In the genomic region with DNA sequence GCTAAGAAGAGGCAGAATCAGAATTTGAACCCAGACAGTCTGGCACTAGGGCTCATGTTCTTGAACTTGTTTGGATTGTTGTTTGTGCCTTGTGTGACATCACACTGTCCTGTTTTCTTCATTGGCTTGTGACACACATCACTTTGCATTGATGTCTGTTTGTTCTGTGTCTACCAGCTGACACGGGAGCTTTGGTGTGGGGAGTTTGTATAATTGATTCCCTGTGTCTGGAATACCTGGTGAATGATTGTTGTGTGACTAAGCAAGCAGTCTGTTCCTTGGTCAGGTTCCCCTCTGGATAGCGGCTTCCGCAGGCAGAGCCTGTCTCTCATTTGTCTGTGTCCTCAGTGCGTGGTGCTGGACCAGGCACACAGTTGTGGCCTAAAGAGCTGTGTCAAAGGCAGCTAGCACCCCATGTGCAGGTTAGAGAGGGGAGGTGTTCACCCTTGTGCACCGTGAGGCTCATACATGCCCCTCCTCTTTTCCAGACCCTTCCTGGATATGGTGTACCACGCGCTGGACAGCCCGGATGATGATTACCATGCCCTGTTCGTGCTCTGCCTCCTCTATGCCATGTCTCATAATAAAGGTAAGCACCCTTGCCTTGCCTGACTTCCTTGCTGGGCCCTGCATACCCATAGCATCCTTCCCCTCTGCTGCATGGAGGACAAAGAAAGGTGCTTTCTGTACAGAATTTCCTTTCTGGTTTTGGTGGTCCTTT, we compare ENCODE assay signal across 13 cellular contexts.
DNase-seq lines count a peak whose midpoint lies in the region; ATAC-seq and TF ChIP-seq lines count a peak whose summit lies in the region.
"Had no signal": no experiment of that assay in that cellular context is flagged by ENCODE, and none has a peak within 500 bp of the region (broad histone marks: within the 10 kb centered on the region; RNA-seq: fewer than 3 reads in every experiment).

No MANE protein-coding gene starts in this region.

- H3K27ac ChIP-seq in ascending aorta: no peak overlapping the region

- peak; percentile 32 to 40 for ATAC-seq in activated T-cell treated with anti-CD3 and anti-CD28 coated beads, Interleukin-2, amount 50 U/mL, for 4 hours
- peak; percentile 20 for ATAC-seq in HG02973 (IDR thresholded peaks at IDR 0.05; ENCODE audit: unreplicated experiment)
- ATAC-seq in stimulated activated memory B cell treated with anti-CD40 and anti-IgM and Interleukin-4, amounts not matched to agents 10 μg/mL and 1 μg/mL and 100 μg/mL, for 72 hours: no peak
- no peak for ATAC-seq in HG03520 (IDR thresholded peaks at IDR 0.05; ENCODE audit: unreplicated experiment)

- H3K4me3 Mint-ChIP-seq in activated T-cell treated with anti-CD3 and anti-CD28 coated beads, Interleukin-2, amount 50 U/mL, for 4 hours: no peak overlapping the region
- no peak overlapping the region for H3K4me3 Mint-ChIP-seq in activated T-helper 2 cell treated with anti-CD3 and anti-CD28 coated beads, Interferon-gamma antibody, Interleukin-2, Interleukin-4, amounts not matched to agents 10 μg/mL and 5 μg/mL and 100 μg/mL, durations not matched to agents 14 hours and 24 hours and 36 hours (ENCODE audit: low read depth)
- no peak overlapping the region for H3K4me3 Mint-ChIP-seq in stimulated activated memory B cell treated with anti-CD40 and anti-IgM and Interleukin-4, amounts not matched to agents 10 μg/mL and 1 μg/mL and 100 μg/mL, for 72 hours

- no peaks in the 10 kb centered on the region for H3K27me3 Mint-ChIP-seq in activated T-cell treated with anti-CD3 and anti-CD28 coated beads, Interleukin-2, amount 50 U/mL, for 4 hours (ENCODE audit: low read depth)
- no peaks in the 10 kb centered on the region for H3K27me3 Mint-ChIP-seq in activated T-helper 2 cell treated with anti-CD3 and anti-CD28 coated beads, Interferon-gamma antibody, Interleukin-2, Interleukin-4, amounts not matched to agents 10 μg/mL and 5 μg/mL and 100 μg/mL, durations not matched to agents 14 hours and 24 hours and 36 hours (ENCODE audit: low read depth)
- no peaks in the 10 kb centered on the region for H3K27me3 Mint-ChIP-seq in stimulated activated memory B cell treated with anti-CD40 and anti-IgM and Interleukin-4, amounts not matched to agents 10 μg/mL and 1 μg/mL and 100 μg/mL, for 72 hours

- intact Hi-C loops in activated T-helper 2 cell treated with anti-CD3 and anti-CD28 coated beads, Interferon-gamma antibody, Interleukin-2, Interleukin-4, amounts not matched to agents 10 μg/mL and 5 μg/mL and 100 μg/mL, durations not matched to agents 14 hours and 24 hours and 36 hours (cut with micrococcal nuclease): loop anchor here (1.0 to 2.0 kb wide), 6 partner anchors 28 to 70 kb away; no protein-coding TSS in a partner anchor
- intact Hi-C loops in ascending aorta (cut with DNase I): no loop called here

- H3K36me3 Mint-ChIP-seq in activated T-cell treated with anti-CD3 and anti-CD28 coated beads, Interleukin-2, amount 50 U/mL, for 4 hours (ENCODE audit: insufficient read depth): peaks cover 75% of the 10 kb centered on the region
- peaks cover 83% of the 10 kb centered on the region for H3K36me3 Mint-ChIP-seq in activated T-helper 2 cell treated with anti-CD3 and anti-CD28 coated beads, Interferon-gamma antibody, Interleukin-2, Interleukin-4, amounts not matched to agents 10 μg/mL and 5 μg/mL and 100 μg/mL, durations not matched to agents 14 hours and 24 hours and 36 hours (ENCODE audit: low read depth)
- H3K36me3 Mint-ChIP-seq in stimulated activated memory B cell treated with anti-CD40 and anti-IgM and Interleukin-4, amounts not matched to agents 10 μg/mL and 1 μg/mL and 100 μg/mL, for 72 hours: peaks cover 97% of the 10 kb centered on the region

- no peaks in the 10 kb centered on the region for H3K4me1 ChIP-seq in ascending aorta

- H3K36me3 ChIP-seq in ascending aorta: peaks cover 30 to 65% of the 10 kb centered on the region in 2 donors

- peaks cover 0 to 13% of the 10 kb centered on the region in 2 donors for H3K9me3 ChIP-seq in ascending aorta

- no peak overlapping the region for H3K4me3 ChIP-seq in ascending aorta

- DNase-seq in activated T-cell treated with anti-CD3 and anti-CD28 coated beads, Interleukin-2, amount 50 U/mL, for 4 hours: no peak
- no peak for DNase-seq in activated T-cell treated with anti-CD3 and anti-CD28 coated beads, Interleukin-2, amount 50 U/mL, for 1 hour
- DNase-seq in activated T-helper 2 cell treated with anti-CD3 and anti-CD28 coated beads, Interferon-gamma antibody, Interleukin-2, Interleukin-4, amounts not matched to agents 10 μg/mL and 5 μg/mL and 100 μg/mL, durations not matched to agents 14 hours and 24 hours and 36 hours (ENCODE audit: low spot score): no peak
- DNase-seq in superior temporal gyrus (ENCODE audit: extremely low spot score) (no peak), ascending aorta (ENCODE audit: low spot score in 2 of 2) (no peak)
- DNase-seq: anterior cingulate cortex; effector memory CD4-positive, alpha-beta T cell; head of caudate nucleus; KG1; NCI-H2029 treated with DMSO at 0.1 percent for 48 hours had no signal

- peak overlapping the region; percentile 92 for H3K27ac Mint-ChIP-seq in activated T-helper 2 cell treated with anti-CD3 and anti-CD28 coated beads, Interferon-gamma antibody, Interleukin-2, Interleukin-4, amounts not matched to agents 10 μg/mL and 5 μg/mL and 100 μg/mL, durations not matched to agents 14 hours and 24 hours and 36 hours
- peak overlapping the region; percentile 64 for H3K27ac Mint-ChIP-seq in stimulated activated memory B cell treated with anti-CD40 and anti-IgM and Interleukin-4, amounts not matched to agents 10 μg/mL and 1 μg/mL and 100 μg/mL, for 72 hours

- no peak for TF ChIP-seq CTCF in ascending aorta (IDR thresholded peaks at IDR 0.05)

- H3K9me3 Mint-ChIP-seq in activated T-cell treated with anti-CD3 and anti-CD28 coated beads, Interleukin-2, amount 50 U/mL, for 4 hours: peaks cover 31% of the 10 kb centered on the region
- peaks cover 38% of the 10 kb centered on the region for H3K9me3 Mint-ChIP-seq in activated T-helper 2 cell treated with anti-CD3 and anti-CD28 coated beads, Interferon-gamma antibody, Interleukin-2, Interleukin-4, amounts not matched to agents 10 μg/mL and 5 μg/mL and 100 μg/mL, durations not matched to agents 14 hours and 24 hours and 36 hours
- H3K9me3 Mint-ChIP-seq in stimulated activated memory B cell treated with anti-CD40 and anti-IgM and Interleukin-4, amounts not matched to agents 10 μg/mL and 1 μg/mL and 100 μg/mL, for 72 hours: peaks cover 17% of the 10 kb centered on the region

- no peaks in the 10 kb centered on the region for H3K27me3 ChIP-seq in ascending aorta

- peaks cover 1% of the 10 kb centered on the region for H3K4me1 Mint-ChIP-seq in activated T-cell treated with anti-CD3 and anti-CD28 coated beads, Interleukin-2, amount 50 U/mL, for 4 hours (ENCODE audit: low read depth)
- H3K4me1 Mint-ChIP-seq in activated T-helper 2 cell treated with anti-CD3 and anti-CD28 coated beads, Interferon-gamma antibody, Interleukin-2, Interleukin-4, amounts not matched to agents 10 μg/mL and 5 μg/mL and 100 μg/mL, durations not matched to agents 14 hours and 24 hours and 36 hours (ENCODE audit: low read depth): peaks cover 39% of the 10 kb centered on the region
- peaks cover 11% of the 10 kb centered on the region for H3K4me1 Mint-ChIP-seq in stimulated activated memory B cell treated with anti-CD40 and anti-IgM and Interleukin-4, amounts not matched to agents 10 μg/mL and 1 μg/mL and 100 μg/mL, for 72 hours

Comparison
In these comparisons a context has a peak if more than half of its experiments do, and no peak if none do; other contexts are left out.
1. ATAC-seq: peak in activated T-cell treated with anti-CD3 and anti-CD28 coated beads, Interleukin-2, amount 50 U/mL, for 4 hours (2 of 2) and HG02973 (single experiment); none in stimulated activated memory B cell treated with anti-CD40 and anti-IgM and Interleukin-4, amounts not matched to agents 10 μg/mL and 1 μg/mL and 100 μg/mL, for 72 hours (single experiment) and HG03520 (single experiment).